ENCODE assay signal across 15 cellular contexts in the genomic region with DNA sequence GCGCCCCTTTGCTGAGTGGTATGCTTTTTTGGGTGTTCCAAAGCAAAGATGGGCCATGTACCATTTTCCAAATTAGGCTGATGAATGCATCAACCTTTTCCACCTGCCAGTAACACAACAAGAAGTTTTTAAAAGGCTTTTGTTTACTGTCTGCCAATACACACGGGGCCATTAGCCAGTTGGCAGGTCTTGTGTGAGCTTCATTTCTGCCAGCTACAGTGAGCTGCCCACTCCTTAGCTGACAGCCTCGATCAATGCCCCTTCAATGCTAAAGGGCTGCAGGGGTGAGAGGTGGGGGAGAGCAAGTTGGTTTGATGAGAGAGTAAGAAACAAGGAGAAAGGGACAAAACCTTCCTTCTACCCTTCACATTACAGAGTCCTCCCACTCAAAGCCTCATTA.
DNase-seq lines count a peak whose midpoint lies in the region; FAIRE-seq and TF ChIP-seq lines count a peak whose summit lies in the region.
"Had no signal": no experiment of that assay in that cellular context is flagged by ENCODE, and none has a peak within 500 bp of the region (broad histone marks: within the 10 kb centered on the region; RNA-seq: fewer than 3 reads in every experiment).

No MANE protein-coding gene starts in this region.

- no peak for FAIRE-seq in GM19239 (lab: Jason Lieb, UNC)
- FAIRE-seq: H54 had no signal

- intact Hi-C loops in cardiac septum (cut with DNase I): no loop called here

- H3K4me3 ChIP-seq in right atrium auricular region: no peak overlapping the region
- H3K4me3 ChIP-seq: PC-9, SK-N-MC had no signal

- no peak overlapping the region for H3K27ac ChIP-seq in right atrium auricular region
- H3K27ac ChIP-seq: PC-9, SK-N-MC had no signal

- no peaks in the 10 kb centered on the region for H3K4me1 ChIP-seq in right atrium auricular region

- H3K27me3 ChIP-seq in right atrium auricular region: no peaks in the 10 kb centered on the region

- DNase-seq in cardiac septum (ENCODE audit: low spot score) (peak; percentile 31), right atrium auricular region (ENCODE audit: low spot score) (no peak), NCI-H1092 treated with DMSO at 0.1 percent for 48 hours (lab: John Stamatoyannopoulos, UW) (peak; percentile 94), NCI-H774 (lab: John Stamatoyannopoulos, UW) (peak; percentile 22), ecto neural progenitor cell (ENCODE audit: low spot score) (no peak), T-helper 1 cell (no peak), GM19239 (ENCODE audit: insufficient read length, low spot score) (no peak)
- DNase-seq in stimulated activated CD8-positive, alpha-beta memory T cell treated with anti-CD3 and anti-CD28 coated beads, Interleukin-4, amount 100 ng/mL, for 48 hours: peak; percentile 9
- DNase-seq: EL, MM.1S, NCI-H146, PC-9, T-helper 9 cell had no signal

- H3K36me3 ChIP-seq in right atrium auricular region: no peaks in the 10 kb centered on the region

- peaks cover 0 to 9% of the 10 kb centered on the region in 2 donors for H3K9me3 ChIP-seq in right atrium auricular region

- TF ChIP-seq CTCF in right atrium auricular region (IDR thresholded peaks at IDR 0.05): no peak

Comparison
In these comparisons a context has a peak if more than half of its experiments do, and no peak if none do; other contexts are left out.
1. DNase-seq: peak in cardiac septum (single experiment), NCI-H1092 treated with DMSO at 0.1 percent for 48 hours (single experiment), NCI-H774 (single experiment) and stimulated activated CD8-positive, alpha-beta memory T cell treated with anti-CD3 and anti-CD28 coated beads, Interleukin-4, amount 100 ng/mL, for 48 hours (single experiment); none in right atrium auricular region (single experiment), ecto neural progenitor cell (single experiment), T-helper 1 cell (0 of 5) and GM19239 (single experiment).